In the genomic region with DNA sequence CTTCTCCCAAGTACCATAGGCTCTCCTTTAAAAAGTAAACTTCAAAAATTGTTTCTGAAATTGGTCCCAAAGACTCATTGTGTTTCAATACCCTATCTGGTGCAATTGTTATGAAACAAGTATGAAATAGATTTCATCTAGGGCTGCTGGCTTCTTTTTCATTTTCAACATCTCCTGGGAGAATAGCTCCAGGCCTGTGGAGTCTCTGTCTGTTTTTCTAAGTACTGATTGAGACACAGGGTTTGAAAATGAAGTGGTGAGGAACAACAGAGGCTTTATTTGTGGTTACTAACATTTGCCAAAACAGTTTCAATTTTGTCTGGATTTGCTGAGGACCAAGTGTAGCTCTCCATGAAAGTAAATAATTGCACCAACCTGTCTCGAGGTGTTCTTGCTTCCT, we compare ENCODE assay signal across 20 cellular contexts.
"Had no signal": no experiment of that assay in that cellular context is flagged by ENCODE, and none has a peak within 500 bp of the region (broad histone marks: within the 10 kb centered on the region; RNA-seq: fewer than 3 reads in every experiment).

No MANE protein-coding gene starts in this region.

- ATAC-seq: lower lobe of right lung; naive thymus-derived CD8-positive, alpha-beta T cell; pancreas; right lobe of liver; stimulated activated naive B cell treated with anti-CD40 and anti-IgM and Interleukin-4, amounts not matched to agents 10 μg/mL and 1 μg/mL and 100 μg/mL, for 72 hours; stimulated activated naive CD8-positive, alpha-beta T cell treated with anti-CD3 and anti-CD28 coated beads, Interleukin-15, Interleukin-2, amounts not matched to agents 100 U/mL and 50 U/mL, for 24 hours; upper lobe of right lung had no signal

- DNase-seq: islet precursor cell; lower lobe of right lung; mammary epithelial cell; mesenchymal stem cell; naive thymus-derived CD8-positive, alpha-beta T cell; nucleus accumbens; pancreas; posterior cingulate gyrus; retina; right lobe of liver; stimulated activated CD4-positive, alpha-beta T cell treated with anti-CD3 and anti-CD28 coated beads, Interleukin-12 subunit alpha, Interleukin-12 subunit beta, amount 100 ng/mL, for 4 hours; stimulated activated CD4-positive, alpha-beta T cell treated with anti-CD3 and anti-CD28 coated beads, Interleukin-15, amount 100 ng/mL, for 24 hours; stimulated activated CD4-positive, alpha-beta T cell treated with anti-CD3 and anti-CD28 coated beads, Interleukin-2, amount 100 ng/mL, for 24 hours; stimulated activated CD4-positive, alpha-beta T cell treated with anti-CD3 and anti-CD28 coated beads, Interleukin-4, amount 100 ng/mL, for 1 hour; stimulated activated naive B cell treated with anti-CD40 and anti-IgM and Interleukin-4, amounts not matched to agents 10 μg/mL and 1 μg/mL and 100 μg/mL, for 72 hours; stimulated activated naive CD8-positive, alpha-beta T cell treated with anti-CD3 and anti-CD28 coated beads, Interleukin-15, Interleukin-2, amounts not matched to agents 100 U/mL and 50 U/mL, for 24 hours; stomach; tibial artery; trophoblast cell; upper lobe of right lung had no signal
